In the genomic region with DNA sequence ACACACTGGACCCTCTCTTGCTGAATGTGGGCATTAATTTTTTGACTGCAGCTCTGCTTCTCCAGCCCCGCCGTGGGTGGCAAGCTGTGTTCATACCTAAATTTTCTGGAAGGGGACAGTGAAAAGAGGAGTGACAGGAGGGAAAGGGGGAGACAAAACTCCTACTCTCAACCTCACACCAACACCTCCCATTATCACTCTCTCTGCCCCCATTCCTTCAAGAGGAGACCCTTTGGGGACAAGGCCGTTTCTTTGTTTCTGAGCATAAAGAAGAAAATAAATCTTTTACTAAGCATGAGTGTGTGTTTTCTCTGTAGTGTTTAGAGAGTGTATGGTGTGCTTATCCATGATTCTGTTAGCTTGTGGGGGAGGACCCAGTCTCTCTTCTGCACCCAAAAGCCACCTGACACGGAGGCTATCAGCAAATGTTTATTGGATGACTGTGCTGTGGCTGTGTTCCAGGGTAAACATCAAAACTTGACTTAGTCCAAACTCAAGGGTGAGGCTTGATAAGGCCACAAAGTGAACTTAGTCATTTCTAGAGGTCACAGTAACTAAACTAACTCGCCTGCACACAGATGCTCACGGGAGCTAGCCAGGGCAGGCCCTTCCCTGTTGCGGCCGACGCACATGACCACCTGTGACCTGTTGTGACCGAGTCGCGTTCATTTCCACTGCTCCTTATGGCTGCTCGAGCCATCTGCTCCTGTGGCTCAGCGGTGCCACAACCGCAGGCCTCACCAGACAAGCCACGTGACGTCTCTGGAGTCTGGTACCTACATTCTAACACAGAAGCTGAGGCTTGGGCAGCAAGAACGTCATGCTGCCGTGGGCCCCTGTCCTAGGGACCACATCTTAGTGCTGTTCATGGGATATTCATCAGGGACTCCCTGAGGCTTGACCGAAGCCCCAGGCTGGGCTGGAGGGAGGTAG, we compare ENCODE assay signal across 9 cellular contexts. TPM values are rescaled to one million over a fixed set of nuclear protein-coding genes. Genes with fewer than 3 reads are reported as not detected.
DNase-seq lines count a peak whose midpoint lies in the region; ATAC-seq and TF ChIP-seq lines count a peak whose summit lies in the region.
"Had no signal": no experiment of that assay in that cellular context is flagged by ENCODE, and none has a peak within 500 bp of the region (broad histone marks: within the 10 kb centered on the region; RNA-seq: fewer than 3 reads in every experiment).

No MANE protein-coding gene starts in this region.

- peaks cover 27% of the 10 kb centered on the region for H3K36me3 Mint-ChIP-seq in activated CD4-positive, alpha-beta T cell treated with anti-CD3 and anti-CD28 coated beads for 36 hours (ENCODE audit: low read depth)
- H3K36me3 Mint-ChIP-seq in T-helper 1 cell treated with Interleukin-12 subunit alpha and Interleukin-12 subunit beta and Interleukin-4 antibody, amounts not matched to agents 30 μg/mL and 1 μg/mL, for 36 hours (ENCODE audit: low read depth): peaks cover 38% of the 10 kb centered on the region
- peaks cover 12% of the 10 kb centered on the region for H3K36me3 Mint-ChIP-seq in glutamatergic neuron (ENCODE audit: unreplicated experiment)

- CTCF ChIA-PET in activated CD4-positive, alpha-beta T cell treated with anti-CD3 and anti-CD28 coated beads for 36 hours (lab: Charles Lee): interaction anchor here (1.3 kb wide), 1 partner anchor 188 kb away, joined by 3 read pairs; no protein-coding TSS in a partner anchor

- ATAC-seq in activated CD4-positive, alpha-beta T cell treated with anti-CD3 and anti-CD28 coated beads for 36 hours: peak; percentile 31
- ATAC-seq in stimulated activated naive CD8-positive, alpha-beta T cell treated with anti-CD3 and anti-CD28 coated beads, Interleukin-15, Interleukin-2, amounts not matched to agents 100 U/mL and 50 U/mL, for 24 hours: peak; percentile 41
- ATAC-seq in GM21737 (IDR thresholded peaks at IDR 0.05; ENCODE audit: unreplicated experiment): no peak
- ATAC-seq in GM18520 (IDR thresholded peaks at IDR 0.05; ENCODE audit: unreplicated experiment): no peak

- TF ChIP-seq CTCF in glutamatergic neuron (IDR thresholded peaks at IDR 0.05; ENCODE audit: partially characterized antibody, unreplicated experiment): no peak

- H3K27ac Mint-ChIP-seq in activated CD4-positive, alpha-beta T cell treated with anti-CD3 and anti-CD28 coated beads for 36 hours: peak overlapping the region; percentile 29
- peak overlapping the region; percentile 55 for H3K27ac Mint-ChIP-seq in T-helper 1 cell treated with Interleukin-12 subunit alpha and Interleukin-12 subunit beta and Interleukin-4 antibody, amounts not matched to agents 30 μg/mL and 1 μg/mL, for 36 hours
- H3K27ac Mint-ChIP-seq in glutamatergic neuron (ENCODE audit: unreplicated experiment): no peak overlapping the region

- POLR2A ChIA-PET in activated CD4-positive, alpha-beta T cell treated with anti-CD3 and anti-CD28 coated beads for 36 hours (lab: Charles Lee): interaction anchor here (0.9 kb wide), 1 partner anchor 9 kb away, joined by 4 read pairs; no protein-coding TSS in a partner anchor

- DNase-seq in activated CD4-positive, alpha-beta T cell treated with anti-CD3 and anti-CD28 coated beads for 36 hours: no peak
- no peak for DNase-seq in activated CD4-positive, alpha-beta T cell treated with anti-CD3 and anti-CD28 coated beads, Interleukin-2, amount 50 U/mL, for 1 hour
- no peak for DNase-seq in glutamatergic neuron
- no peak for DNase-seq in stimulated activated naive CD8-positive, alpha-beta T cell treated with anti-CD3 and anti-CD28 coated beads, Interleukin-15, Interleukin-2, amounts not matched to agents 100 U/mL and 50 U/mL, for 24 hours
- no peak for DNase-seq in epidermal melanocyte (ENCODE audit: insufficient read length, low spot score)

- H3K9me3 Mint-ChIP-seq in activated CD4-positive, alpha-beta T cell treated with anti-CD3 and anti-CD28 coated beads for 36 hours (ENCODE audit: low read depth): no peaks in the 10 kb centered on the region
- H3K9me3 Mint-ChIP-seq in T-helper 1 cell treated with Interleukin-12 subunit alpha and Interleukin-12 subunit beta and Interleukin-4 antibody, amounts not matched to agents 30 μg/mL and 1 μg/mL, for 36 hours: no peaks in the 10 kb centered on the region
- H3K9me3 Mint-ChIP-seq in glutamatergic neuron (ENCODE audit: unreplicated experiment): peaks cover 2% of the 10 kb centered on the region
- H3K9me3 Mint-ChIP-seq: T-helper 2 cell treated with Interferon-gamma antibody and Interleukin-4, amounts not matched to agents 5 μg/mL and 100 μg/mL, for 36 hours had no signal

- H3K4me1 Mint-ChIP-seq in activated CD4-positive, alpha-beta T cell treated with anti-CD3 and anti-CD28 coated beads for 36 hours: peaks cover 4% of the 10 kb centered on the region
- H3K4me1 Mint-ChIP-seq in T-helper 1 cell treated with Interleukin-12 subunit alpha and Interleukin-12 subunit beta and Interleukin-4 antibody, amounts not matched to agents 30 μg/mL and 1 μg/mL, for 36 hours (ENCODE audit: low read depth): peaks cover 23% of the 10 kb centered on the region
- H3K4me1 Mint-ChIP-seq in glutamatergic neuron (ENCODE audit: low read depth, unreplicated experiment): peaks cover 5% of the 10 kb centered on the region

- no peaks in the 10 kb centered on the region for H3K27me3 Mint-ChIP-seq in activated CD4-positive, alpha-beta T cell treated with anti-CD3 and anti-CD28 coated beads for 36 hours
- H3K27me3 Mint-ChIP-seq in T-helper 1 cell treated with Interleukin-12 subunit alpha and Interleukin-12 subunit beta and Interleukin-4 antibody, amounts not matched to agents 30 μg/mL and 1 μg/mL, for 36 hours (ENCODE audit: low read depth): no peaks in the 10 kb centered on the region
- H3K27me3 Mint-ChIP-seq in glutamatergic neuron (ENCODE audit: unreplicated experiment): peaks cover 7% of the 10 kb centered on the region

- H3K4me3 Mint-ChIP-seq in activated CD4-positive, alpha-beta T cell treated with anti-CD3 and anti-CD28 coated beads for 36 hours: no peak overlapping the region
- H3K4me3 Mint-ChIP-seq in T-helper 1 cell treated with Interleukin-12 subunit alpha and Interleukin-12 subunit beta and Interleukin-4 antibody, amounts not matched to agents 30 μg/mL and 1 μg/mL, for 36 hours: no peak overlapping the region
- H3K4me3 Mint-ChIP-seq in glutamatergic neuron (ENCODE audit: unreplicated experiment): peak overlapping the region; percentile 34
- H3K4me3 Mint-ChIP-seq: T-helper 2 cell treated with Interferon-gamma antibody and Interleukin-4, amounts not matched to agents 5 μg/mL and 100 μg/mL, for 36 hours had no signal

- intact Hi-C loops in activated CD4-positive, alpha-beta T cell treated with anti-CD3 and anti-CD28 coated beads for 36 hours (cut with DNase I, micrococcal nuclease): no loop called here

RNA-seq across cellular contexts. Expression of a gene that starts 9.8 kb away (rescaled TPM):
- total RNA-seq in activated CD4-positive, alpha-beta T cell treated with anti-CD3 and anti-CD28 coated beads for 36 hours: 10 to 100 TPM; 16.7 to 22.9 TPM
- total RNA-seq in glutamatergic neuron (ENCODE audit: unreplicated experiment): 12.5 TPM

RNA-seq across cellular contexts. Expression of a gene that starts 11.0 kb away (rescaled TPM):
- 100 to 1,000 TPM; 168 to 175 TPM for total RNA-seq in activated CD4-positive, alpha-beta T cell treated with anti-CD3 and anti-CD28 coated beads for 36 hours
- total RNA-seq in glutamatergic neuron (ENCODE audit: unreplicated experiment): 106 TPM

RNA-seq across cellular contexts. Expression of a gene that starts 17.5 kb away (rescaled TPM):
- total RNA-seq in activated CD4-positive, alpha-beta T cell treated with anti-CD3 and anti-CD28 coated beads for 36 hours: 100 to 1,000 TPM in 1 of 2 experiments, 10 to 100 TPM in 1; 94.1 to 102 TPM
- 63.7 TPM for total RNA-seq in glutamatergic neuron (ENCODE audit: unreplicated experiment)

RNA-seq across cellular contexts. Expression of a gene that starts 18.2 kb away (rescaled TPM):
- total RNA-seq in activated CD4-positive, alpha-beta T cell treated with anti-CD3 and anti-CD28 coated beads for 36 hours: under 1 TPM; 0.09 to 0.11 TPM
- total RNA-seq in glutamatergic neuron (ENCODE audit: unreplicated experiment): not detected

RNA-seq across cellular contexts. Expression of a gene that starts 18.3 kb away (rescaled TPM):
- 1 to 10 TPM; 1.7 to 2.5 TPM for total RNA-seq in activated CD4-positive, alpha-beta T cell treated with anti-CD3 and anti-CD28 coated beads for 36 hours
- total RNA-seq in glutamatergic neuron (ENCODE audit: unreplicated experiment): not detected

Comparison
In these comparisons a context has a peak if more than half of its experiments do, and no peak if none do; other contexts are left out.
1. ATAC-seq: peak in activated CD4-positive, alpha-beta T cell treated with anti-CD3 and anti-CD28 coated beads for 36 hours (single experiment) and stimulated activated naive CD8-positive, alpha-beta T cell treated with anti-CD3 and anti-CD28 coated beads, Interleukin-15, Interleukin-2, amounts not matched to agents 100 U/mL and 50 U/mL, for 24 hours (single experiment); none in GM21737 (single experiment) and GM18520 (single experiment).